14 cellular contexts compared by ENCODE assay signal in genomic region chr2:217930783-217931563, GRCh38.
DNase-seq lines count a peak whose midpoint lies in the region; TF ChIP-seq lines count a peak whose summit lies in the region.
"Had no signal": no experiment of that assay in that cellular context is flagged by ENCODE, and none has a peak within 500 bp of the region (broad histone marks: within the 10 kb centered on the region; RNA-seq: fewer than 3 reads in every experiment).

No MANE protein-coding gene starts in this region.

- peaks cover 29% of the 10 kb centered on the region for H3K4me1 Mint-ChIP-seq in MCF 10A (ENCODE audit: insufficient read depth, unreplicated experiment)
- H3K4me1 Mint-ChIP-seq in endothelial cell (ENCODE audit: unreplicated experiment) = peaks cover 45% of the 10 kb centered on the region
- peaks cover 86% of the 10 kb centered on the region for H3K4me1 Mint-ChIP-seq in nephron progenitor cell

- H3K4me1 ChIP-seq in breast epithelium (peaks cover 32 to 59% of the 10 kb centered on the region in 2 donors), urinary bladder (ENCODE audit: insufficient read depth) (no peaks in the 10 kb centered on the region), SJCRH30 (no peaks in the 10 kb centered on the region)

- CTCF ChIA-PET in MCF 10A (lab: Yijun Ruan, JAX) = interaction anchor here (0.8 to 1.4 kb wide), 2 partner anchors 9 to 13 kb away, joined by 3 to 5 read pairs; no protein-coding TSS in a partner anchor

- H3K4me3 ChIP-seq in breast epithelium (no peak overlapping the region), urinary bladder (ENCODE audit: low read depth, low read length) (no peak overlapping the region), SJCRH30 (no peak overlapping the region)

- no TSS peak for BruUV-seq in MCF 10A (replicated peaks; lab: Mats Ljungman, UMichigan)

- no peaks in the 10 kb centered on the region for H3K27me3 Mint-ChIP-seq in MCF 10A (ENCODE audit: insufficient read depth, unreplicated experiment)
- peaks cover 14% of the 10 kb centered on the region for H3K27me3 Mint-ChIP-seq in endothelial cell (ENCODE audit: unreplicated experiment)
- peaks cover 5% of the 10 kb centered on the region for H3K27me3 Mint-ChIP-seq in nephron progenitor cell (ENCODE audit: low read depth, poor library complexity)

- intact Hi-C loops in breast epithelium (cut with DNase I; ENCODE audit: low total_unique reads) (no loop called here), MCF 10A (cut with micrococcal nuclease) (no loop called here)

- DNase-seq in breast epithelium (ENCODE audit: low spot score in 2 of 2) (no peak), MCF 10A (ENCODE audit: unreplicated experiment) (no peak), endothelial cell (ENCODE audit: low spot score) (no peak), nephron progenitor cell (no peak), NCI-H510A treated with DMSO at 0.1 percent for 48 hours (lab: John Stamatoyannopoulos, UW) (no peak), SJCRH30 (no peak)
- no peak for DNase-seq in stimulated activated CD4-positive, alpha-beta T cell treated with anti-CD3 and anti-CD28 coated beads, Interleukin-2, amount 100 ng/mL, for 48 hours
- DNase-seq: cortex of kidney; naive thymus-derived CD4-positive, alpha-beta T cell; NCI-H1105; trophoblast cell had no signal

- POLR2A ChIA-PET in MCF 10A (lab: Yijun Ruan, JAX) = no interaction called here

- H3K4me3 Mint-ChIP-seq in MCF 10A (ENCODE audit: unreplicated experiment) (no peak overlapping the region), endothelial cell (ENCODE audit: unreplicated experiment) (no peak overlapping the region), nephron progenitor cell (no peak overlapping the region)
- H3K4me3 Mint-ChIP-seq: activated T-helper 1 cell treated with anti-CD3 and anti-CD28 coated beads, Interleukin-12 subunit alpha, Interleukin-12 subunit beta, Interleukin-2, Interleukin-4 antibody, amounts not matched to agents 30 ng/mL and 10 ng/mL and 1 ng/mL, durations not matched to agents 14 hours and 24 hours and 36 hours; T-helper 2 cell treated with Interferon-gamma antibody and Interleukin-4, amounts not matched to agents 5 μg/mL and 100 μg/mL, for 36 hours had no signal

- TF ChIP-seq CTCF in breast epithelium (IDR thresholded peaks at IDR 0.05) (no peak), MCF 10A (IDR thresholded peaks at IDR 0.05; ENCODE audit: unreplicated experiment) (no peak), endothelial cell (IDR thresholded peaks at IDR 0.05; ENCODE audit: unreplicated experiment) (no peak), nephron progenitor cell (IDR thresholded peaks at IDR 0.05) (no peak)

- H3K9me3 Mint-ChIP-seq in MCF 10A (ENCODE audit: unreplicated experiment) = no peaks in the 10 kb centered on the region
- H3K9me3 Mint-ChIP-seq in endothelial cell (ENCODE audit: unreplicated experiment) = no peaks in the 10 kb centered on the region
- H3K9me3 Mint-ChIP-seq in nephron progenitor cell = no peaks in the 10 kb centered on the region
- H3K9me3 Mint-ChIP-seq: activated T-helper 1 cell treated with anti-CD3 and anti-CD28 coated beads, Interleukin-12 subunit alpha, Interleukin-12 subunit beta, Interleukin-2, Interleukin-4 antibody, amounts not matched to agents 30 ng/mL and 10 ng/mL and 1 ng/mL, durations not matched to agents 14 hours and 24 hours and 36 hours; T-helper 2 cell treated with Interferon-gamma antibody and Interleukin-4, amounts not matched to agents 5 μg/mL and 100 μg/mL, for 36 hours had no signal

- H3K36me3 ChIP-seq in breast epithelium = no peaks in the 10 kb centered on the region
- no peaks in the 10 kb centered on the region for H3K36me3 ChIP-seq in urinary bladder (ENCODE audit: insufficient read depth)
- no peaks in the 10 kb centered on the region for H3K36me3 ChIP-seq in SJCRH30

- WGBS in urinary bladder = 38% methylated on average over 11 of the region's 11 CpGs

- H3K36me3 Mint-ChIP-seq in MCF 10A (ENCODE audit: insufficient read depth, unreplicated experiment) (no peaks in the 10 kb centered on the region), endothelial cell (ENCODE audit: low read depth, unreplicated experiment) (peaks cover 2% of the 10 kb centered on the region), nephron progenitor cell (ENCODE audit: low read depth) (no peaks in the 10 kb centered on the region)
- H3K36me3 Mint-ChIP-seq: naive thymus-derived CD4-positive, alpha-beta T cell had no signal

- no peak for TF ChIP-seq POLR2A in breast epithelium (IDR thresholded peaks at IDR 0.05)

- no peaks in the 10 kb centered on the region for H3K9me3 ChIP-seq in breast epithelium
- H3K9me3 ChIP-seq in SJCRH30 (replicated peaks) = no peaks in the 10 kb centered on the region

- H3K27me3 ChIP-seq in breast epithelium (no peaks in the 10 kb centered on the region), SJCRH30 (no peaks in the 10 kb centered on the region; the same call in 1 of the 2 replicates)

- no peak overlapping the region for H3K27ac Mint-ChIP-seq in MCF 10A (ENCODE audit: low read depth, unreplicated experiment)
- H3K27ac Mint-ChIP-seq in endothelial cell (ENCODE audit: unreplicated experiment) = peak overlapping the region; percentile 5
- peak overlapping the region; percentile 76 for H3K27ac Mint-ChIP-seq in nephron progenitor cell
- H3K27ac Mint-ChIP-seq: activated T-helper 1 cell treated with anti-CD3 and anti-CD28 coated beads, Interleukin-12 subunit alpha, Interleukin-12 subunit beta, Interleukin-2, Interleukin-4 antibody, amounts not matched to agents 30 ng/mL and 10 ng/mL and 1 ng/mL, durations not matched to agents 14 hours and 24 hours and 36 hours; naive thymus-derived CD4-positive, alpha-beta T cell; T-helper 2 cell treated with Interferon-gamma antibody and Interleukin-4, amounts not matched to agents 5 μg/mL and 100 μg/mL, for 36 hours had no signal

- peak overlapping the region; percentile 91 to 96 for H3K27ac ChIP-seq in breast epithelium
- H3K27ac ChIP-seq in urinary bladder (ENCODE audit: low read depth) = peak overlapping the region; percentile 48
- H3K27ac ChIP-seq in SJCRH30 = no peak overlapping the region
